18 cellular contexts compared by ENCODE assay signal in the genomic region with DNA sequence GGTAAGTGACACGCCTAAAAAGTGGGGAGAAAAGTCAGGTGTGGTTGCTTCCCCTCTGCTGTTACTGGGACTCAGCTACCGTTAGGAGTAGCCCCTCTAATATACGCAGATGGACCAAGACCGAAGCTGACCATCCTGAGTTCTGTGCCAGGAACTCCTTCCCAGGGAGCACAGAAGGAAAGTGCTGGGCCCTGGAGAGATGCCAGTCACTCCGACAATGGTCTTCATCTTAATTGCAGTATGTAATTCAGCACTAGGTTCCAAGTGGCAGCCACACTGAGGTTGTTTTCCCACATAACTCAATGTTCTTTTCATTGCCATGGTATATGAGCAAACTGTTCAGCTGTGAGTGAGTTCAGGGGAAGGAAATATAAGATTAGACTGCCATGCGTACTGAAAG.
A peak's percentile ranks its signal among the peaks of the same experiment; 100 is the strongest.
DNase-seq lines count a peak whose midpoint lies in the region; ATAC-seq and TF ChIP-seq lines count a peak whose summit lies in the region.
"Had no signal": no experiment of that assay in that cellular context is flagged by ENCODE, and none has a peak within 500 bp of the region (broad histone marks: within the 10 kb centered on the region; RNA-seq: fewer than 3 reads in every experiment).

No MANE protein-coding gene starts in this region.

- DNase-seq in NCI-H1105 treated with DMSO at 0.1 percent for 48 hours (lab: John Stamatoyannopoulos, UW) = peak; percentile 11
- no peak for DNase-seq in NCI-H1105 (lab: John Stamatoyannopoulos, UW)
- peak; percentile 83 for DNase-seq in NCI-H69 (lab: John Stamatoyannopoulos, UW)
- DNase-seq in left kidney (ENCODE audit: low read depth, low spot score) = peak; percentile 12
- DNase-seq in coronary artery (ENCODE audit: low spot score) = no peak
- DNase-seq: AML-193; CD4-positive, alpha-beta T cell; DMS153; DMS79; GF-D8; KBM-7 had no signal

- H3K27ac ChIP-seq in coronary artery = no peak overlapping the region
- H3K27ac ChIP-seq: 22Rv1, A549, C4-2B had no signal

- no peak overlapping the region for H3K4me3 ChIP-seq in coronary artery
- H3K4me3 ChIP-seq: A549, HAP-1 had no signal

- no peak for TF ChIP-seq CTCF in coronary artery (IDR thresholded peaks at IDR 0.05)

- no peak for ATAC-seq in HG02938 (IDR thresholded peaks at IDR 0.05; ENCODE audit: unreplicated experiment)
- ATAC-seq in HG02852 (IDR thresholded peaks at IDR 0.05; ENCODE audit: unreplicated experiment) = no peak
- ATAC-seq: A549, HepG2 had no signal

Comparison
In these comparisons a context has a peak if more than half of its experiments do, and no peak if none do; other contexts are left out.
1. DNase-seq: peak in NCI-H1105 treated with DMSO at 0.1 percent for 48 hours (single experiment), NCI-H69 (single experiment) and left kidney (single experiment); none in NCI-H1105 (single experiment) and coronary artery (single experiment).